Comparison of ENCODE assay signal across 29 cellular contexts in the genomic region with DNA sequence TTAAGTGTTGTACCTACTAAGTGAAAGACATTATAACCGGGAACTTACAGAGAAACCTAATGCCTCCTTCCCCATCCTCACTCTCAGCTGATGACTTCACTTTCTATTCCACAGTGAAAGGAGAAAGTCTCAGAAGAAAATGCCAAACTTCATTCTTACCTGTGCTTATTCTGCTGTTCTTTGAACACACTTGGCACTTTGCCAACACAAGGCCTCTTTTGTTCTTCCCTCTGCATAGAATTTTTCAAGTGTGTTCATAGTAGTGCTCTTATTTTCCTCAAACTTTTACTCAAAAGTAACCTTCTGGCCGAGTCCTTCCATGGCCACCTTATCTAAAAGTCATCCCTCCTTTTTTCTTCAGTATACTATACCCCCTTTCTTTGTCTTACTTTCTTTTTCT. TPM values are rescaled to one million over a fixed set of nuclear protein-coding genes. Genes with fewer than 3 reads are reported as not detected.
DNase-seq lines count a peak whose midpoint lies in the region; ATAC-seq and TF ChIP-seq lines count a peak whose summit lies in the region.
"Had no signal": no experiment of that assay in that cellular context is flagged by ENCODE, and none has a peak within 500 bp of the region (broad histone marks: within the 10 kb centered on the region; RNA-seq: fewer than 3 reads in every experiment).

No MANE protein-coding gene starts in this region.

- no peak for TF ChIP-seq EP300 in Ishikawa (IDR thresholded peaks at IDR 0.05; ENCODE audit: borderline replicate concordance)

- H3K27ac ChIP-seq in dorsolateral prefrontal cortex = no peak overlapping the region
- H3K27ac ChIP-seq: epithelial cell of prostate, ovary, transverse colon had no signal

- intact Hi-C loops in dorsolateral prefrontal cortex (cut with DNase I) = no loop called here

- no peak for TF ChIP-seq RAD21 in Ishikawa (IDR thresholded peaks at IDR 0.05; ENCODE audit: low read depth)

- DNase-seq in NCI-H82 (lab: John Stamatoyannopoulos, UW) = peak; percentile 20
- DNase-seq in NCI-H82 treated with DMSO at 0.1 percent for 48 hours (lab: John Stamatoyannopoulos, UW; ENCODE audit: unreplicated experiment) = no peak
- DNase-seq in NCI-H69 (lab: John Stamatoyannopoulos, UW) = peak; percentile 59
- peak; percentile 14 for DNase-seq in epithelial cell of esophagus (ENCODE audit: low read depth)
- DNase-seq in EL = no peak
- DNase-seq in dorsolateral prefrontal cortex = no peak
- DNase-seq: activated CD4-positive, alpha-beta memory T cell treated with anti-CD3 and anti-CD28 coated beads for 36 hours; activated CD4-positive, alpha-beta T cell treated with anti-CD3 and anti-CD28 coated beads for 1 hour; activated CD8-positive, alpha-beta memory T cell treated with anti-CD3 and anti-CD28 coated beads, Interleukin-2, amount 50 U/mL, for 48 hours; activated naive CD4-positive, alpha-beta T cell treated with anti-CD3 and anti-CD28 coated beads for 36 hours; CD8-positive, alpha-beta memory T cell; DMS153; GDM1; glutamatergic neuron; HCEC 1CT; NCI-H1092 treated with DMSO at 0.1 percent for 48 hours; NCI-H2081 treated with DMSO at 0.1 percent for 48 hours; NCI-H446 treated with DMSO at 0.1 percent for 48 hours; ovary; SHP77; stimulated activated CD4-positive, alpha-beta T cell treated with anti-CD3 and anti-CD28 coated beads, Interleukin-15, amount 100 ng/mL, for 24 hours; stimulated activated CD4-positive, alpha-beta T cell treated with anti-CD3 and anti-CD28 coated beads, Interleukin-4, amount 100 ng/mL, for 4 hours; transverse colon had no signal

- no peaks in the 10 kb centered on the region for H3K27me3 ChIP-seq in dorsolateral prefrontal cortex
- H3K27me3 ChIP-seq: ovary, transverse colon had no signal

- no peak overlapping the region for H3K4me3 ChIP-seq in epithelial cell of esophagus (ENCODE audit: low read length)
- no peak overlapping the region for H3K4me3 ChIP-seq in dorsolateral prefrontal cortex
- H3K4me3 ChIP-seq: ovary, transverse colon had no signal

- TF ChIP-seq CTCF in epithelial cell of esophagus (IDR thresholded peaks at IDR 0.05; ENCODE audit: insufficient read depth, low read depth, low read length, missing control alignments) (no peak), dorsolateral prefrontal cortex (IDR thresholded peaks at IDR 0.05 in 54 of 56, conservative IDR thresholded peaks at IDR 0.05 in 2 of 56; ENCODE audit: low read depth in 1 of 56, partially characterized antibody in 56 of 56) (no peak)

- ATAC-seq in GM19463 (IDR thresholded peaks at IDR 0.05; ENCODE audit: unreplicated experiment) = no peak
- ATAC-seq: left lobe of liver, Panc1 had no signal

TF ChIP-seq in Ishikawa, 13 proteins besides CTCF, POLR2A, EP300 and RAD21:
- no peak for TF ChIP-seq TAF1 (IDR thresholded peaks at IDR 0.05; ENCODE audit: low read depth)
- TF ChIP-seq NFIC (IDR thresholded peaks at IDR 0.05) = peak; percentile 79

RNA-seq across cellular contexts. Expression of a gene that starts 59.4 kb away (rescaled TPM):
- total RNA-seq in dorsolateral prefrontal cortex = 10 to 100 TPM; 19.5 to 70.3 (median 38.4) TPM
- total RNA-seq: activated naive CD4-positive, alpha-beta T cell treated with anti-CD3 and anti-CD28 coated beads for 36 hours; activated T-helper 1 cell treated with anti-CD3 and anti-CD28 coated beads, Interleukin-12 subunit alpha, Interleukin-12 subunit beta, Interleukin-2, Interleukin-4 antibody, amounts not matched to agents 30 ng/mL and 10 ng/mL and 1 ng/mL, durations not matched to agents 14 hours and 24 hours and 36 hours had no signal

Comparison
In these comparisons a context has a peak if more than half of its experiments do, and no peak if none do; other contexts are left out.
1. DNase-seq: peak in NCI-H82 (single experiment), NCI-H69 (single experiment) and epithelial cell of esophagus (single experiment); none in NCI-H82 treated with DMSO at 0.1 percent for 48 hours (single experiment), EL (single experiment) and dorsolateral prefrontal cortex (0 of 10).